ENCODE assay signal across 7 cellular contexts in the genomic region with DNA sequence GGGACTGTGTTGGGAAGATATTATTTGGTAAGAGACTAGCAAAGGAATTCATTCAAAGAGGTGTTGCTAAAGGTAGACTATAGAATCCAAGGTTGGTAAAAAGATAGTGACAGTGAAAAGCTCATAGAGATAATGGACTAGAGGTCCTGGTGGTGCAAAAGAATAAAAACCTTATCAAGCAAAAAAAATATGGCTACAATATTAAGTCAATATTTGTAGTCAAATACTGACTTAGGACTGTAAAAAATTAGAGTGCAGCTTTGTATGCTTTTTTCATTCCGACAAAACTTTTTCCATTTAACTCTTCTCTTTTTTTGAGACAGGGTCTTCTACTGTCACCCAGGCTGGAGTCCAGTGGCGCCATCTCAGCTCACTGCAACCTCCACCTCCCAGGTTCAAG.
"Had no signal": no experiment of that assay in that cellular context is flagged by ENCODE, and none has a peak within 500 bp of the region (broad histone marks: within the 10 kb centered on the region; RNA-seq: fewer than 3 reads in every experiment).

No MANE protein-coding gene starts in this region.

- H3K27ac ChIP-seq: HL-60 had no signal

- H3K4me3 ChIP-seq: K562 had no signal

- FAIRE-seq: HepG2, HTR-8/SVneo, K562 had no signal

- DNase-seq: IMR-90, KBM-7, KG1 had no signal

- ATAC-seq: HepG2, K562 had no signal
